Comparison of ENCODE assay signal across 8 cellular contexts in genomic region chr2:240557808-240558207, GRCh38. TPM values are rescaled to one million over a fixed set of nuclear protein-coding genes. Genes with fewer than 3 reads are reported as not detected.
DNase-seq lines count a peak whose midpoint lies in the region; ATAC-seq and TF ChIP-seq lines count a peak whose summit lies in the region.

Gene ANKMY1, minus strand, starts transcription at chr2:240557988. Its CDS starts 653 bp downstream, at chr2:240557335.

- H3K4ac ChIP-seq in mesenchymal stem cell (ENCODE audit: low read depth in 1 of 2, low read length in 2 of 2): no peak within 1 kb of the TSS

- TF ChIP-seq RAD21 in Ishikawa (IDR thresholded peaks at IDR 0.05; ENCODE audit: low read depth): no peak

- no peaks in the 10 kb centered on the region for H3K9me3 Mint-ChIP-seq in activated CD8-positive, alpha-beta T cell treated with anti-CD3 and anti-CD28 coated beads, Interleukin-2, amount 10 ng/mL, durations not matched to agents 7 days and 5 days (ENCODE audit: insufficient read depth)
- H3K9me3 Mint-ChIP-seq in endodermal cell: no peaks in the 10 kb centered on the region
- no peaks in the 10 kb centered on the region for H3K9me3 Mint-ChIP-seq in stimulated activated effector memory CD8-positive, alpha-beta T cell treated with anti-CD3 and anti-CD28 coated beads, Interleukin-12 subunit alpha, Interleukin-12 subunit beta, amount 100 ng/mL, for 72 hours

- peak within 1 kb of the TSS in 1 of 2 experiments; percentile 29 for H3K23ac ChIP-seq in mesenchymal stem cell (ENCODE audit: low read length in 2 of 2)

- H2BK5ac ChIP-seq in mesenchymal stem cell (ENCODE audit: low read depth, low read length, poor library complexity, severe bottlenecking): no peak within 1 kb of the TSS

- H3K14ac ChIP-seq in mesenchymal stem cell (ENCODE audit: low read length in 2 of 2): no peak within 1 kb of the TSS

- ATAC-seq in activated CD8-positive, alpha-beta T cell treated with anti-CD3 and anti-CD28 coated beads, Interleukin-2, amount 10 ng/mL, durations not matched to agents 7 days and 5 days: no peak
- ATAC-seq in stimulated activated effector memory CD8-positive, alpha-beta T cell treated with anti-CD3 and anti-CD28 coated beads, Interleukin-12 subunit alpha, Interleukin-12 subunit beta, amount 100 ng/mL, for 72 hours: peak; percentile 35
- ATAC-seq in HG02571 (IDR thresholded peaks at IDR 0.05; ENCODE audit: unreplicated experiment): no peak

- no peak within 1 kb of the TSS for H2AK5ac ChIP-seq in mesenchymal stem cell (ENCODE audit: low read length, severe bottlenecking)

- TF ChIP-seq CTCF in A673 (conservative IDR thresholded peaks at IDR 0.05; ENCODE audit: low read depth, low read length) (no peak), endodermal cell (conservative IDR thresholded peaks at IDR 0.05) (no peak)

- H3K4me1 ChIP-seq in A673 (ENCODE audit: insufficient read depth, low read length, poor library complexity, severe bottlenecking) (peaks cover 12% of the 10 kb centered on the region), endodermal cell (ENCODE audit: control insufficient read depth, insufficient read depth, low read length) (no peaks in the 10 kb centered on the region), mesenchymal stem cell (ENCODE audit: control insufficient read depth, insufficient read depth, low read depth, low read length) (peaks cover 39% of the 10 kb centered on the region)

- peak within 1 kb of the TSS; percentile 65 for H3K27ac ChIP-seq in A673 (ENCODE audit: low read depth, low read length, poor library complexity, severe bottlenecking)
- H3K27ac ChIP-seq in endodermal cell (ENCODE audit: low read depth, low read length): no peak within 1 kb of the TSS
- H3K27ac ChIP-seq in mesenchymal stem cell (ENCODE audit: low read length, poor library complexity, severe bottlenecking): no peak within 1 kb of the TSS

- peak within 1 kb of the TSS; percentile 20 for H3K27ac Mint-ChIP-seq in activated CD8-positive, alpha-beta T cell treated with anti-CD3 and anti-CD28 coated beads, Interleukin-2, amount 10 ng/mL, durations not matched to agents 7 days and 5 days
- no peak within 1 kb of the TSS for H3K27ac Mint-ChIP-seq in endodermal cell
- H3K27ac Mint-ChIP-seq in stimulated activated effector memory CD8-positive, alpha-beta T cell treated with anti-CD3 and anti-CD28 coated beads, Interleukin-12 subunit alpha, Interleukin-12 subunit beta, amount 100 ng/mL, for 72 hours: peak within 1 kb of the TSS; percentile 78

- peak within 1 kb of the TSS; percentile 55 for H3K4me3 ChIP-seq in A673 (ENCODE audit: low read depth, low read length, poor library complexity, severe bottlenecking)
- peak within 1 kb of the TSS; percentile 35 for H3K4me3 ChIP-seq in endodermal cell (ENCODE audit: low read length)
- peak within 1 kb of the TSS; percentile 54 to 71 for H3K4me3 ChIP-seq in mesenchymal stem cell (ENCODE audit: insufficient read depth in 1 of 2, low read depth in 1 of 2, low read length in 2 of 2)

- CTCF ChIA-PET in A673 (lab: Charles Lee): interaction anchor here (0.5 to 0.6 kb wide), 2 partner anchors 268 to 534 kb away, joined by 3 to 6 read pairs; no protein-coding TSS in a partner anchor
- CTCF ChIA-PET in activated CD8-positive, alpha-beta T cell treated with anti-CD3 and anti-CD28 coated beads, Interleukin-2, amount 10 ng/mL, durations not matched to agents 7 days and 5 days (lab: Charles Lee): interaction anchor here (1.3 to 4.1 kb wide), 4 partner anchors 8 to 44 kb away, joined by 3 to 23 read pairs (median 16); partner anchors contain the start of gene CAPN10

- no peak within 1 kb of the TSS for H2BK120ac ChIP-seq in mesenchymal stem cell (ENCODE audit: low read depth, low read length)

- no peak within 1 kb of the TSS for H2BK15ac ChIP-seq in mesenchymal stem cell (ENCODE audit: low read depth, poor library complexity, severe bottlenecking)

- BruUV-seq in A673 (replicated peaks; lab: Mats Ljungman, UMichigan): no TSS peak

- H4K91ac ChIP-seq in mesenchymal stem cell (ENCODE audit: low read length): no peak within 1 kb of the TSS

- H3K36me3 ChIP-seq in A673 (ENCODE audit: insufficient read depth, low read length, poor library complexity, severe bottlenecking) (peaks cover 5% of the 10 kb centered on the region), endodermal cell (ENCODE audit: control insufficient read depth, insufficient read depth, low read length) (peaks cover 7% of the 10 kb centered on the region), mesenchymal stem cell (ENCODE audit: control insufficient read depth in 1 of 2, insufficient read depth in 2 of 2, low read depth in 1 of 2, low read length in 2 of 2) (peaks cover 17 to 32% of the 10 kb centered on the region in 2 experiments)

- peaks cover 57% of the 10 kb centered on the region for H3K36me3 Mint-ChIP-seq in activated CD8-positive, alpha-beta T cell treated with anti-CD3 and anti-CD28 coated beads, Interleukin-2, amount 10 ng/mL, durations not matched to agents 7 days and 5 days (ENCODE audit: low read depth)
- peaks cover 16% of the 10 kb centered on the region for H3K36me3 Mint-ChIP-seq in endodermal cell (ENCODE audit: low read depth)
- H3K36me3 Mint-ChIP-seq in stimulated activated effector memory CD8-positive, alpha-beta T cell treated with anti-CD3 and anti-CD28 coated beads, Interleukin-12 subunit alpha, Interleukin-12 subunit beta, amount 100 ng/mL, for 72 hours: peaks cover 57% of the 10 kb centered on the region

- H3K9ac ChIP-seq in endodermal cell (ENCODE audit: extremely low read depth, low read length, poor library complexity, severe bottlenecking) (no peak within 1 kb of the TSS), mesenchymal stem cell (ENCODE audit: low read length) (peak within 1 kb of the TSS; percentile 73)

- H3K9me3 ChIP-seq in A673 (ENCODE audit: low read depth, low read length, poor library complexity, severe bottlenecking): no peaks in the 10 kb centered on the region
- no peaks in the 10 kb centered on the region for H3K9me3 ChIP-seq in endodermal cell (ENCODE audit: control insufficient read depth, low read length)
- H3K9me3 ChIP-seq in mesenchymal stem cell (ENCODE audit: control insufficient read depth, low read length): no peaks in the 10 kb centered on the region

- H3K4me2 ChIP-seq in mesenchymal stem cell (ENCODE audit: low read length, poor library complexity, severe bottlenecking): peak within 1 kb of the TSS; percentile 97

- H3K4me3 Mint-ChIP-seq in activated CD8-positive, alpha-beta T cell treated with anti-CD3 and anti-CD28 coated beads, Interleukin-2, amount 10 ng/mL, durations not matched to agents 7 days and 5 days: peak within 1 kb of the TSS; percentile 80
- H3K4me3 Mint-ChIP-seq in endodermal cell: peak within 1 kb of the TSS; percentile 24
- H3K4me3 Mint-ChIP-seq in stimulated activated effector memory CD8-positive, alpha-beta T cell treated with anti-CD3 and anti-CD28 coated beads, Interleukin-12 subunit alpha, Interleukin-12 subunit beta, amount 100 ng/mL, for 72 hours: peak within 1 kb of the TSS; percentile 95

- peak within 1 kb of the TSS; percentile 60 for H4K8ac ChIP-seq in mesenchymal stem cell (ENCODE audit: low read length)

- peaks cover 60% of the 10 kb centered on the region for H3K79me1 ChIP-seq in mesenchymal stem cell (replicated peaks; ENCODE audit: low read length, poor library complexity, severe bottlenecking)

- no peaks in the 10 kb centered on the region for H3K27me3 Mint-ChIP-seq in activated CD8-positive, alpha-beta T cell treated with anti-CD3 and anti-CD28 coated beads, Interleukin-2, amount 10 ng/mL, durations not matched to agents 7 days and 5 days (ENCODE audit: low read depth)
- peaks cover 25% of the 10 kb centered on the region for H3K27me3 Mint-ChIP-seq in endodermal cell (ENCODE audit: insufficient read depth)

- DNase-seq in A673 (ENCODE audit: low spot score): peak; percentile 92
- DNase-seq in activated CD8-positive, alpha-beta T cell treated with anti-CD3 and anti-CD28 coated beads, Interleukin-2, amount 10 ng/mL, durations not matched to agents 7 days and 5 days: peak; percentile 75
- peak; percentile 94 for DNase-seq in endodermal cell
- peak; percentile 69 for DNase-seq in mesenchymal stem cell
- peak in 1 of 2 donors; percentile 73 for DNase-seq in stimulated activated effector memory CD8-positive, alpha-beta T cell treated with anti-CD3 and anti-CD28 coated beads, Interleukin-12 subunit alpha, Interleukin-12 subunit beta, amount 100 ng/mL, for 72 hours (ENCODE audit: low spot score in 2 of 2)
- no peak for DNase-seq in NCI-H2196 (lab: John Stamatoyannopoulos, UW; ENCODE audit: unreplicated experiment)

- H2BK12ac ChIP-seq in mesenchymal stem cell (ENCODE audit: low read length in 2 of 2): no peak within 1 kb of the TSS

- POLR2A ChIA-PET in A673 (lab: Charles Lee; ENCODE audit: low non-redundant PET): no interaction called here
- POLR2A ChIA-PET in activated CD8-positive, alpha-beta T cell treated with anti-CD3 and anti-CD28 coated beads, Interleukin-2, amount 10 ng/mL, durations not matched to agents 7 days and 5 days (lab: Charles Lee): interaction anchor here (1.0 kb wide), 1 partner anchor 24 kb away, joined by 4 read pairs; no protein-coding TSS in a partner anchor

- WGBS in endodermal cell (ENCODE audit: insufficient coverage in 1 of 2, insufficient read length in 1 of 2), 2 experiments: 6 to 13% methylated on average over 21 to 47 of the region's 47 CpGs
- WGBS in mesenchymal stem cell: 22% methylated on average over 47 of the region's 47 CpGs

- peaks cover 48% of the 10 kb centered on the region for H3K4me1 Mint-ChIP-seq in activated CD8-positive, alpha-beta T cell treated with anti-CD3 and anti-CD28 coated beads, Interleukin-2, amount 10 ng/mL, durations not matched to agents 7 days and 5 days (ENCODE audit: low read depth)
- peaks cover 9% of the 10 kb centered on the region for H3K4me1 Mint-ChIP-seq in endodermal cell
- H3K4me1 Mint-ChIP-seq in stimulated activated effector memory CD8-positive, alpha-beta T cell treated with anti-CD3 and anti-CD28 coated beads, Interleukin-12 subunit alpha, Interleukin-12 subunit beta, amount 100 ng/mL, for 72 hours: peaks cover 48% of the 10 kb centered on the region

- H3K27me3 ChIP-seq in A673 (replicated peaks; ENCODE audit: insufficient read depth, low read depth, low read length, poor library complexity) (no peaks in the 10 kb centered on the region), endodermal cell (ENCODE audit: control insufficient read depth, insufficient read depth, low read length, poor library complexity, severe bottlenecking) (no peaks in the 10 kb centered on the region), mesenchymal stem cell (ENCODE audit: control insufficient read depth in 1 of 2, insufficient read depth in 1 of 2, low read length in 2 of 2) (no peaks in the 10 kb centered on the region)

- H3K18ac ChIP-seq in mesenchymal stem cell (ENCODE audit: low read depth in 1 of 2, low read length in 2 of 2): no peak within 1 kb of the TSS

- no peak within 1 kb of the TSS for H2AFZ ChIP-seq in mesenchymal stem cell (ENCODE audit: low read depth, low read length)

- intact Hi-C loops in A673 (cut with micrococcal nuclease; ENCODE audit: unreplicated experiment): no loop called here

- no peak for TF ChIP-seq EP300 in Ishikawa (IDR thresholded peaks at IDR 0.05; ENCODE audit: borderline replicate concordance)

RNA-seq across cellular contexts. Expression of gene ANKMY1, which starts in this region (rescaled TPM):
- 21.0 and 21.8 TPM in 2 replicates for total RNA-seq in A673 (2021)
- total RNA-seq in activated CD8-positive, alpha-beta T cell treated with anti-CD3 and anti-CD28 coated beads, Interleukin-2, amount 10 ng/mL, durations not matched to agents 7 days and 5 days: 10 to 100 TPM; 27.9 to 33.3 TPM
- total RNA-seq in endodermal cell: 10 to 100 TPM in 1 of 2 donors, 1 to 10 TPM in 1; 7.4 to 13.3 TPM
- polyA plus RNA-seq in endodermal cell (2013, experiment 1 of 2): 6.2 TPM
- 4.8 TPM for polyA plus RNA-seq in endodermal cell (2013, experiment 2 of 2)
- polyA plus RNA-seq in mesenchymal stem cell (2013, experiment 1 of 2): 3.6 TPM
- polyA plus RNA-seq in mesenchymal stem cell (2013, experiment 2 of 2): 2.7 TPM

Comparison
In these comparisons a context has a peak if more than half of its experiments do, and no peak if none do; other contexts are left out.
1. H3K4me3 Mint-ChIP-seq: peak in every context shown above with its lines; median percentile 95 in stimulated activated effector memory CD8-positive, alpha-beta T cell treated with anti-CD3 and anti-CD28 coated beads, Interleukin-12 subunit alpha, Interleukin-12 subunit beta, amount 100 ng/mL, for 72 hours; 80 in activated CD8-positive, alpha-beta T cell treated with anti-CD3 and anti-CD28 coated beads, Interleukin-2, amount 10 ng/mL, durations not matched to agents 7 days and 5 days; 24 in endodermal cell.